In the genomic region with DNA sequence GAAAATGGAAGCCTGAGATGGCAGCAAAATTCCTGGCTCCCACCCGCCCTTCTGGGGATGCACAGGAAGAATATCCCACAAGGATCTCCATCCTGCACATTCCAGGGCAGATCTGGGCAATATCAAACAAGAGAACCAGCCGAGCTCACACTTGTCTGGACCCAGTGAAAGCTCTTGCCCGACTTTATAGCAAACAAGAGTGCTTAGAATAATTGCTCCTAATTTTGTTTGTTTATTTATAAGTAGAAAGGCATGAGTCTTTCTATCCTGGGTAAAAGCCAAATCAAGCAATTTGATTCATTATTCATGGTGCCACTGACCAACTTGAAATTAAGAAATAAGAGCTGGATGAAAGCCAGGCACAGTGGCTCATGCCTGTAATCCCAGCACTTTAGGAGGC, we compare ENCODE assay signal across 1 cellular context.
TF ChIP-seq lines count a peak whose summit lies in the region.

No MANE protein-coding gene starts in this region.

TF ChIP-seq in SK-N-SH, 30 proteins besides CTCF, POLR2A, EP300 and RAD21 (continued from another document):
- TF ChIP-seq, protein P1, sequence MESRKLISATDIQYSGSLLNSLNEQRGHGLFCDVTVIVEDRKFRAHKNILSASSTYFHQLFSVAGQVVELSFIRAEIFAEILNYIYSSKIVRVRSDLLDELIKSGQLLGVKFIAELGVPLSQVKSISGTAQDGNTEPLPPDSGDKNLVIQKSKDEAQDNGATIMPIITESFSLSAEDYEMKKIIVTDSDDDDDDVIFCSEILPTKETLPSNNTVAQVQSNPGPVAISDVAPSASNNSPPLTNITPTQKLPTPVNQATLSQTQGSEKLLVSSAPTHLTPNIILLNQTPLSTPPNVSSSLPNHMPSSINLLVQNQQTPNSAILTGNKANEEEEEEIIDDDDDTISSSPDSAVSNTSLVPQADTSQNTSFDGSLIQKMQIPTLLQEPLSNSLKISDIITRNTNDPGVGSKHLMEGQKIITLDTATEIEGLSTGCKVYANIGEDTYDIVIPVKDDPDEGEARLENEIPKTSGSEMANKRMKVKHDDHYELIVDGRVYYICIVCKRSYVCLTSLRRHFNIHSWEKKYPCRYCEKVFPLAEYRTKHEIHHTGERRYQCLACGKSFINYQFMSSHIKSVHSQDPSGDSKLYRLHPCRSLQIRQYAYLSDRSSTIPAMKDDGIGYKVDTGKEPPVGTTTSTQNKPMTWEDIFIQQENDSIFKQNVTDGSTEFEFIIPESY (IDR thresholded peaks at IDR 0.05; ENCODE audit: borderline replicate concordance, low read depth): no peak
- TF ChIP-seq SMC3 (IDR thresholded peaks at IDR 0.05; ENCODE audit: low read depth, low read length) (no peak), GATA2 (CRISPR knock-in tag; IDR thresholded peaks at IDR 0.05) (no peak), FOSL2 (IDR thresholded peaks at IDR 0.05; ENCODE audit: borderline replicate concordance, low read depth) (no peak), EZH2phosphoT487 (IDR thresholded peaks at IDR 0.05; ENCODE audit: borderline replicate concordance, low read depth) (no peak), ELF1 (IDR thresholded peaks at IDR 0.05) (no peak), RCOR1 (IDR thresholded peaks at IDR 0.05; ENCODE audit: low read length) (no peak), TEAD4 (IDR thresholded peaks at IDR 0.05; ENCODE audit: borderline replicate concordance, insufficient read depth) (no peak), POLR2AphosphoS5 (IDR thresholded peaks at IDR 0.05; ENCODE audit: low read depth, low read length) (no peak), MXI1 (IDR thresholded peaks at IDR 0.05; ENCODE audit: low read depth, low read length) (no peak), FOXM1 (IDR thresholded peaks at IDR 0.05; ENCODE audit: low read depth) (no peak), NFIC (IDR thresholded peaks at IDR 0.05; ENCODE audit: borderline replicate concordance) (no peak), GABPA (IDR thresholded peaks at IDR 0.05; ENCODE audit: low read depth) (no peak), RXRA (IDR thresholded peaks at IDR 0.05; ENCODE audit: borderline replicate concordance, low read depth) (no peak)
- TF ChIP-seq, protein P2, sequence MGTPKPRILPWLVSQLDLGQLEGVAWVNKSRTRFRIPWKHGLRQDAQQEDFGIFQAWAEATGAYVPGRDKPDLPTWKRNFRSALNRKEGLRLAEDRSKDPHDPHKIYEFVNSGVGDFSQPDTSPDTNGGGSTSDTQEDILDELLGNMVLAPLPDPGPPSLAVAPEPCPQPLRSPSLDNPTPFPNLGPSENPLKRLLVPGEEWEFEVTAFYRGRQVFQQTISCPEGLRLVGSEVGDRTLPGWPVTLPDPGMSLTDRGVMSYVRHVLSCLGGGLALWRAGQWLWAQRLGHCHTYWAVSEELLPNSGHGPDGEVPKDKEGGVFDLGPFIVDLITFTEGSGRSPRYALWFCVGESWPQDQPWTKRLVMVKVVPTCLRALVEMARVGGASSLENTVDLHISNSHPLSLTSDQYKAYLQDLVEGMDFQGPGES (IDR thresholded peaks at IDR 0.05; ENCODE audit: low read depth, low read length): no peak
- TF ChIP-seq, protein P3, sequence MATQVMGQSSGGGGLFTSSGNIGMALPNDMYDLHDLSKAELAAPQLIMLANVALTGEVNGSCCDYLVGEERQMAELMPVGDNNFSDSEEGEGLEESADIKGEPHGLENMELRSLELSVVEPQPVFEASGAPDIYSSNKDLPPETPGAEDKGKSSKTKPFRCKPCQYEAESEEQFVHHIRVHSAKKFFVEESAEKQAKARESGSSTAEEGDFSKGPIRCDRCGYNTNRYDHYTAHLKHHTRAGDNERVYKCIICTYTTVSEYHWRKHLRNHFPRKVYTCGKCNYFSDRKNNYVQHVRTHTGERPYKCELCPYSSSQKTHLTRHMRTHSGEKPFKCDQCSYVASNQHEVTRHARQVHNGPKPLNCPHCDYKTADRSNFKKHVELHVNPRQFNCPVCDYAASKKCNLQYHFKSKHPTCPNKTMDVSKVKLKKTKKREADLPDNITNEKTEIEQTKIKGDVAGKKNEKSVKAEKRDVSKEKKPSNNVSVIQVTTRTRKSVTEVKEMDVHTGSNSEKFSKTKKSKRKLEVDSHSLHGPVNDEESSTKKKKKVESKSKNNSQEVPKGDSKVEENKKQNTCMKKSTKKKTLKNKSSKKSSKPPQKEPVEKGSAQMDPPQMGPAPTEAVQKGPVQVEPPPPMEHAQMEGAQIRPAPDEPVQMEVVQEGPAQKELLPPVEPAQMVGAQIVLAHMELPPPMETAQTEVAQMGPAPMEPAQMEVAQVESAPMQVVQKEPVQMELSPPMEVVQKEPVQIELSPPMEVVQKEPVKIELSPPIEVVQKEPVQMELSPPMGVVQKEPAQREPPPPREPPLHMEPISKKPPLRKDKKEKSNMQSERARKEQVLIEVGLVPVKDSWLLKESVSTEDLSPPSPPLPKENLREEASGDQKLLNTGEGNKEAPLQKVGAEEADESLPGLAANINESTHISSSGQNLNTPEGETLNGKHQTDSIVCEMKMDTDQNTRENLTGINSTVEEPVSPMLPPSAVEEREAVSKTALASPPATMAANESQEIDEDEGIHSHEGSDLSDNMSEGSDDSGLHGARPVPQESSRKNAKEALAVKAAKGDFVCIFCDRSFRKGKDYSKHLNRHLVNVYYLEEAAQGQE (IDR thresholded peaks at IDR 0.05; ENCODE audit: low read depth, low read length): no peak
- TF ChIP-seq, protein P4, sequence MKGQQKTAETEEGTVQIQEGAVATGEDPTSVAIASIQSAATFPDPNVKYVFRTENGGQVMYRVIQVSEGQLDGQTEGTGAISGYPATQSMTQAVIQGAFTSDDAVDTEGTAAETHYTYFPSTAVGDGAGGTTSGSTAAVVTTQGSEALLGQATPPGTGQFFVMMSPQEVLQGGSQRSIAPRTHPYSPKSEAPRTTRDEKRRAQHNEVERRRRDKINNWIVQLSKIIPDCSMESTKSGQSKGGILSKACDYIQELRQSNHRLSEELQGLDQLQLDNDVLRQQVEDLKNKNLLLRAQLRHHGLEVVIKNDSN (IDR thresholded peaks at IDR 0.05; ENCODE audit: borderline replicate concordance, low read depth): no peak
TF ChIP-seq in SK-N-SH: peak in this region for 0.
